In the genomic region with DNA sequence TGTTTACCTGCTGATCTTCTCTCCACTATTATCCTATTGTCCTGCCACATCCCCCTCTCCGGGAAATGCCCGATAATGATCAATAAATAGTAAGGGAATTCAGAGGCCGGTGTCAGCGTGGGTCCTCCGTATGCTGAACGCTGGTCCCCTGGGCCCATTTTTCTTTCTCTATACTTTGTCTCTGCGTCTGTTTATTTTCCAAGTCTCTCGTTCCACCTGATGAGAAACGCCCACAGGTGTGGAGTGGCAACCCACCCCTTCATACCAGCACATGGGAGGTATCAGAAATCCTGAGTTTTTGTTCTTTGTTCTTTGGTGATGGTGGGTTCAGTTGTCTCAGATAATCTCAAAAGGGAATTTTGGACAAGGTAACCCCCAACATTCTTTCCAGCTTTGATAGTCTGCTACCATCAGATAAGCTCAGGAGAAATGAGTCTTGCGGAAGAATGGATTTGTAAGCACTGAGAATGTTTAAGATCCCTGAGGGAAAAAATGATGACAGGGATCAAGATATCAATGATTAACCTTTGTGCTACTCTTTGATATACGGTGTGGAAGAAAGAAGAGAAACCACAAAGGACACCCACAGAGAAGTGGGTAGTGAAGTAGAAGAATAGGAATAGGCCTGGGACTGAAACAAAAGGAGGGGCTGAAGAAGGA, we compare ENCODE assay signal across 30 cellular contexts.
A peak's percentile ranks its signal among the peaks of the same experiment; 100 is the strongest.
DNase-seq lines count a peak whose midpoint lies in the region; ATAC-seq and TF ChIP-seq lines count a peak whose summit lies in the region.
"Had no signal": no experiment of that assay in that cellular context is flagged by ENCODE, and none has a peak within 500 bp of the region (broad histone marks: within the 10 kb centered on the region; RNA-seq: fewer than 3 reads in every experiment).

No MANE protein-coding gene starts in this region.

- H3K4me3 ChIP-seq in trophoblast cell (ENCODE audit: low read depth, low read length), result no peak overlapping the region
- no peak overlapping the region for H3K4me3 ChIP-seq in transverse colon
- no peak overlapping the region for H3K4me3 ChIP-seq in prostate gland
- H3K4me3 ChIP-seq: stomach, tibial artery had no signal

- no peaks in the 10 kb centered on the region for H3K9me3 Mint-ChIP-seq in Calu3 (ENCODE audit: low read depth, unreplicated experiment)
- H3K9me3 Mint-ChIP-seq: activated B cell treated with CpG ODN at 0.5 μM for 24 hours, brain had no signal

- ATAC-seq in GM18870 (IDR thresholded peaks at IDR 0.05; ENCODE audit: unreplicated experiment), result no peak
- ATAC-seq: activated CD8-positive, alpha-beta memory T cell treated with anti-CD3 and anti-CD28 coated beads, Interleukin-2, amount 10 ng/mL, durations not matched to agents 7 days and 5 days; activated T-cell treated with anti-CD3 and anti-CD28 coated beads, Interleukin-2, amount 50 U/mL, for 72 hours; left ventricle myocardium superior; naive thymus-derived CD4-positive, alpha-beta T cell had no signal

- H3K79me1 ChIP-seq in trophoblast cell (ENCODE audit: low read length), result peaks cover 7% of the 10 kb centered on the region

- H3K27me3 ChIP-seq in trophoblast cell (ENCODE audit: insufficient read depth, low read length) (no peaks in the 10 kb centered on the region), transverse colon (no peaks in the 10 kb centered on the region), prostate gland (replicated peaks; ENCODE audit: insufficient read depth) (no peaks in the 10 kb centered on the region)
- H3K27me3 ChIP-seq: stomach, tibial artery had no signal

- H3K27ac Mint-ChIP-seq in Calu3 (ENCODE audit: unreplicated experiment), result peak overlapping the region; percentile 55
- H3K27ac Mint-ChIP-seq: activated B cell treated with CpG ODN at 0.5 μM for 24 hours; activated CD8-positive, alpha-beta memory T cell treated with anti-CD3 and anti-CD28 coated beads, Interleukin-2, amount 10 ng/mL, durations not matched to agents 7 days and 5 days; activated T-cell treated with anti-CD3 and anti-CD28 coated beads, Interleukin-2, amount 50 U/mL, for 72 hours; IgD-negative memory B cell; naive thymus-derived CD4-positive, alpha-beta T cell had no signal

- H4K12ac ChIP-seq in trophoblast cell (ENCODE audit: low read depth, low read length), result no peak overlapping the region

- H3K18ac ChIP-seq in trophoblast cell (ENCODE audit: low read length), result no peak overlapping the region

- peak overlapping the region; percentile 63 for H2BK120ac ChIP-seq in trophoblast cell (ENCODE audit: insufficient read depth, low read length, poor library complexity)

- H3K4me1 Mint-ChIP-seq in Calu3 (ENCODE audit: low read depth, unreplicated experiment), result peaks cover 50% of the 10 kb centered on the region
- H3K4me1 Mint-ChIP-seq: activated B cell treated with CpG ODN at 0.5 μM for 24 hours; activated CD8-positive, alpha-beta memory T cell treated with anti-CD3 and anti-CD28 coated beads, Interleukin-2, amount 10 ng/mL, durations not matched to agents 7 days and 5 days; CD14-positive monocyte; IgD-negative memory B cell had no signal

- peak overlapping the region; percentile 76 for H3K27ac ChIP-seq in trophoblast cell (ENCODE audit: low read depth, low read length)
- no peak overlapping the region for H3K27ac ChIP-seq in transverse colon
- H3K27ac ChIP-seq in prostate gland, result no peak overlapping the region
- H3K27ac ChIP-seq: stomach, tibial artery had no signal

- TF ChIP-seq POLR2A in transverse colon (IDR thresholded peaks at IDR 0.05) (no peak), prostate gland (IDR thresholded peaks at IDR 0.05) (no peak)

- H3K4me1 ChIP-seq in trophoblast cell (ENCODE audit: control insufficient read depth in 1 of 2, insufficient read depth in 2 of 2, low read length in 2 of 2), result peaks cover 6 to 12% of the 10 kb centered on the region in 2 experiments
- H3K4me1 ChIP-seq in transverse colon, result peaks cover 0 to 23% (median 0%) of the 10 kb centered on the region in 4 donors
- no peaks in the 10 kb centered on the region for H3K4me1 ChIP-seq in prostate gland (replicated peaks)
- H3K4me1 ChIP-seq: tibial artery had no signal

- H3K36me3 Mint-ChIP-seq in Calu3 (ENCODE audit: insufficient read depth, unreplicated experiment), result no peaks in the 10 kb centered on the region
- H3K36me3 Mint-ChIP-seq: activated CD8-positive, alpha-beta memory T cell treated with anti-CD3 and anti-CD28 coated beads, Interleukin-2, amount 10 ng/mL, durations not matched to agents 7 days and 5 days; brain; CD14-positive monocyte; IgD-negative memory B cell; naive thymus-derived CD4-positive, alpha-beta T cell had no signal

- H4K91ac ChIP-seq in trophoblast cell (ENCODE audit: low read depth, low read length), result peak overlapping the region; percentile 15

- no peak overlapping the region for H4K8ac ChIP-seq in trophoblast cell (ENCODE audit: low read depth, low read length)

- no peak overlapping the region for H3K4ac ChIP-seq in trophoblast cell (ENCODE audit: low read depth, low read length)

- no TSS peak for BruUV-seq in Calu3 (replicated peaks; lab: Mats Ljungman, UMichigan)

- no CpG with 5 or more reads among the region's 11 CpGs for WGBS in trophoblast cell (ENCODE audit: extremely low coverage, insufficient coverage, insufficient read length)
- 77 to 92% methylated on average over 10 to 11 of the region's 11 CpGs for WGBS in transverse colon (ENCODE audit: low coverage in 1 of 2), 2 donors
- WGBS in prostate gland, result 52% methylated on average over 11 of the region's 11 CpGs

- H3K36me3 ChIP-seq in trophoblast cell (ENCODE audit: control insufficient read depth in 1 of 2, insufficient read depth in 2 of 2, low read length in 2 of 2) (no peaks in the 10 kb centered on the region), transverse colon (no peaks in the 10 kb centered on the region), prostate gland (no peaks in the 10 kb centered on the region)
- H3K36me3 ChIP-seq: stomach, tibial artery had no signal

- in situ Hi-C loops in transverse colon (cut with MboI; ENCODE audit: low pct_ligation_motif_present in 1 of 4, low pct_unique_long_range_greater_than_20kb in 1 of 4, low sequenced_read_pairs in 3 of 4), result no loop called here

- no peak for TF ChIP-seq EP300 in transverse colon (IDR thresholded peaks at IDR 0.05; ENCODE audit: low read depth)

- H2AFZ ChIP-seq in trophoblast cell (ENCODE audit: insufficient read depth, low read length, poor library complexity), result no peak overlapping the region

- H3K4me2 ChIP-seq in trophoblast cell (ENCODE audit: low read length), result no peak overlapping the region

- H3K14ac ChIP-seq in trophoblast cell (ENCODE audit: low read length), result no peak overlapping the region

- H2BK12ac ChIP-seq in trophoblast cell (ENCODE audit: low read length), result no peak overlapping the region

- H3K4me3 Mint-ChIP-seq in Calu3 (ENCODE audit: low read depth, unreplicated experiment), result no peak overlapping the region
- H3K4me3 Mint-ChIP-seq: activated B cell treated with CpG ODN at 0.5 μM for 24 hours; activated CD8-positive, alpha-beta memory T cell treated with anti-CD3 and anti-CD28 coated beads, Interleukin-2, amount 10 ng/mL, durations not matched to agents 7 days and 5 days; activated T-cell treated with anti-CD3 and anti-CD28 coated beads, Interleukin-2, amount 50 U/mL, for 72 hours; brain; CD14-positive monocyte; IgD-negative memory B cell had no signal

- no peak overlapping the region for H3K23ac ChIP-seq in trophoblast cell (ENCODE audit: low read length)

- CTCF ChIA-PET in Calu3 (lab: Charles Lee), result interaction anchor here (0.5 kb wide), 1 partner anchor 859 kb away, joined by 5 read pairs; no protein-coding TSS in a partner anchor
- CTCF ChIA-PET in HEK293T (lab: Yijun Ruan, JAX), result no interaction called here

- DNase-seq in Calu3 (no peak), NCI-H226 (peak; percentile 46), glomerular visceral epithelial cell (ENCODE audit: extremely low spot score) (peak; percentile 89), trophoblast cell (peak; percentile 40 to 87), transverse colon (no peak), HEK293T (ENCODE audit: extremely low spot score) (no peak), prostate gland (ENCODE audit: low spot score) (no peak)
- DNase-seq: activated B cell treated with CpG ODN at 0.5 μM for 24 hours; activated CD4-positive, alpha-beta T cell treated with anti-CD3 and anti-CD28 coated beads, Interleukin-2, amount 50 U/mL, for 1 hour; activated CD8-positive, alpha-beta memory T cell treated with anti-CD3 and anti-CD28 coated beads, Interleukin-2, amount 10 ng/mL, durations not matched to agents 7 days and 5 days; activated naive CD4-positive, alpha-beta T cell; activated T-cell treated with anti-CD3 and anti-CD28 coated beads, Interleukin-2, amount 50 U/mL, for 72 hours; left ventricle myocardium superior; midbrain; naive thymus-derived CD4-positive, alpha-beta T cell; NCI-H1092 treated with DMSO at 0.1 percent for 48 hours; NCI-H1930; NCI-H526; occipital lobe; small intestine; stimulated activated CD4-positive, alpha-beta T cell treated with anti-CD3 and anti-CD28 coated beads, Interleukin-1b, Interleukin-23, amount 100 ng/mL, for 48 hours; stimulated activated CD8-positive, alpha-beta memory T cell treated with anti-CD3 and anti-CD28 coated beads, Interleukin-4, amount 100 ng/mL, for 48 hours; stomach; SW 1271; T1000; tibial artery had no signal

- H2BK5ac ChIP-seq in trophoblast cell (ENCODE audit: low read depth, low read length, poor library complexity), result peak overlapping the region; percentile 54

- POLR2A ChIA-PET in HEK293T (lab: Yijun Ruan, JAX), result no interaction called here

- H3K79me2 ChIP-seq in trophoblast cell (ENCODE audit: control insufficient read depth, insufficient read depth, low read length, poor library complexity), result no peaks in the 10 kb centered on the region

- no peak overlapping the region for H3K9ac ChIP-seq in trophoblast cell (ENCODE audit: low read length)

- intact Hi-C loops in Calu3 (cut with micrococcal nuclease; ENCODE audit: unreplicated experiment), result no loop called here
- intact Hi-C loops in transverse colon (cut with DNase I; ENCODE audit: low total_unique reads), result no loop called here
- intact Hi-C loops in prostate gland (cut with DNase I), result no loop called here

- H3K27me3 Mint-ChIP-seq in Calu3 (ENCODE audit: unreplicated experiment), result no peaks in the 10 kb centered on the region
- H3K27me3 Mint-ChIP-seq: activated B cell treated with CpG ODN at 0.5 μM for 24 hours; IgD-negative memory B cell; naive thymus-derived CD4-positive, alpha-beta T cell had no signal

- H3K9me3 ChIP-seq in trophoblast cell (ENCODE audit: insufficient read depth, low read depth, low read length) (no peaks in the 10 kb centered on the region), transverse colon (no peaks in the 10 kb centered on the region), prostate gland (no peaks in the 10 kb centered on the region)
- H3K9me3 ChIP-seq: stomach, tibial artery had no signal

- TF ChIP-seq CTCF in Calu3 (IDR thresholded peaks at IDR 0.05; ENCODE audit: unreplicated experiment), result no peak
- no peak for TF ChIP-seq CTCF in transverse colon (IDR thresholded peaks at IDR 0.05)
- no peak for TF ChIP-seq CTCF in prostate gland (IDR thresholded peaks at IDR 0.05)

- H2AK5ac ChIP-seq in trophoblast cell (ENCODE audit: low read length), result no peak overlapping the region

TF ChIP-seq in HEK293T, 16 proteins besides CTCF, POLR2A, EP300 and RAD21 (continues in another document):
- TF ChIP-seq SUZ12 (IDR thresholded peaks at IDR 0.05) (no peak), HDGF (IDR thresholded peaks at IDR 0.05; ENCODE audit: borderline replicate concordance) (no peak), CTBP1 (IDR thresholded peaks at IDR 0.05; ENCODE audit: borderline replicate concordance) (no peak)

Comparison
In these comparisons a context has a peak if more than half of its experiments do, and no peak if none do; other contexts are left out.
1. DNase-seq: peak in NCI-H226 (single experiment), glomerular visceral epithelial cell (single experiment) and trophoblast cell (2 of 2); none in Calu3 (single experiment), transverse colon (single experiment), HEK293T (single experiment) and prostate gland (single experiment).